In genomic region chr7:5132539-5132938, GRCh38 we compare ENCODE assay signal across 15 cellular contexts. TPM values are rescaled to one million over a fixed set of nuclear protein-coding genes. Genes with fewer than 3 reads are reported as not detected.
DNase-seq lines count a peak whose midpoint lies in the region; ATAC-seq and TF ChIP-seq lines count a peak whose summit lies in the region.
"Had no signal": no experiment of that assay in that cellular context is flagged by ENCODE, and none has a peak within 500 bp of the region (broad histone marks: within the 10 kb centered on the region; RNA-seq: fewer than 3 reads in every experiment).

No MANE protein-coding gene starts in this region.

- H3K4me1 ChIP-seq in CD8-positive, alpha-beta memory T cell (ENCODE audit: insufficient read depth, low read length): peaks cover 17% of the 10 kb centered on the region
- H3K4me1 ChIP-seq in naive thymus-derived CD4-positive, alpha-beta T cell (ENCODE audit: control insufficient read depth in 2 of 2, insufficient read depth in 2 of 2, low read length in 2 of 2): peaks cover 0 to 24% of the 10 kb centered on the region in 2 donors
- no peaks in the 10 kb centered on the region for H3K4me1 ChIP-seq in A673 (ENCODE audit: insufficient read depth, low read length, poor library complexity, severe bottlenecking)
- H3K4me1 ChIP-seq: BE2C, Caco-2, HAP-1 had no signal

- ATAC-seq in activated naive CD8-positive, alpha-beta T cell treated with anti-CD3 and anti-CD28 coated beads, Interleukin-2, amount 50 U/mL, for 24 hours: no peak
- ATAC-seq in naive thymus-derived CD4-positive, alpha-beta T cell: no peak

- no peak overlapping the region for H3K4me3 ChIP-seq in CD8-positive, alpha-beta memory T cell (ENCODE audit: low read length)
- H3K4me3 ChIP-seq in naive thymus-derived CD4-positive, alpha-beta T cell (ENCODE audit: low read length): no peak overlapping the region
- H3K4me3 ChIP-seq in A673 (ENCODE audit: low read depth, low read length, poor library complexity, severe bottlenecking): no peak overlapping the region
- H3K4me3 ChIP-seq: GM23248, HAP-1 had no signal

- H3K27ac Mint-ChIP-seq in activated naive CD8-positive, alpha-beta T cell: no peak overlapping the region
- no peak overlapping the region for H3K27ac Mint-ChIP-seq in activated naive CD8-positive, alpha-beta T cell treated with anti-CD3 and anti-CD28 coated beads, Interleukin-2, amount 50 U/mL, for 24 hours
- peak overlapping the region in 5 of 8 donors; percentile 38 to 88 (median 70) for H3K27ac Mint-ChIP-seq in CD8-positive, alpha-beta memory T cell
- H3K27ac Mint-ChIP-seq in naive thymus-derived CD4-positive, alpha-beta T cell: peak overlapping the region in 6 of 9 donors; percentile 86 to 99 (median 92)

- H3K9me3 ChIP-seq in CD8-positive, alpha-beta memory T cell (ENCODE audit: low read length): no peaks in the 10 kb centered on the region
- no peaks in the 10 kb centered on the region for H3K9me3 ChIP-seq in naive thymus-derived CD4-positive, alpha-beta T cell (ENCODE audit: control insufficient read depth in 2 of 3, low read length in 3 of 3)
- no peaks in the 10 kb centered on the region for H3K9me3 ChIP-seq in A673 (ENCODE audit: low read depth, low read length, poor library complexity, severe bottlenecking)
- H3K9me3 ChIP-seq: BE2C, Caco-2, HAP-1 had no signal

- H3K4me1 Mint-ChIP-seq in activated naive CD8-positive, alpha-beta T cell (ENCODE audit: low read depth): peaks cover 21% of the 10 kb centered on the region
- peaks cover 3% of the 10 kb centered on the region for H3K4me1 Mint-ChIP-seq in activated naive CD8-positive, alpha-beta T cell treated with anti-CD3 and anti-CD28 coated beads, Interleukin-2, amount 50 U/mL, for 24 hours
- peaks cover 19 to 31% (median 23%) of the 10 kb centered on the region in 3 donors for H3K4me1 Mint-ChIP-seq in CD8-positive, alpha-beta memory T cell
- H3K4me1 Mint-ChIP-seq in naive thymus-derived CD4-positive, alpha-beta T cell: peaks cover 5 to 45% (median 20%) of the 10 kb centered on the region in 7 donors

- intact Hi-C loops in naive thymus-derived CD4-positive, alpha-beta T cell (cut with micrococcal nuclease): no loop called here
- intact Hi-C loops in A673 (cut with micrococcal nuclease; ENCODE audit: unreplicated experiment): no loop called here

- POLR2A ChIA-PET in CD8-positive, alpha-beta memory T cell (lab: Charles Lee): no interaction called here
- POLR2A ChIA-PET in naive thymus-derived CD4-positive, alpha-beta T cell (lab: Charles Lee): no interaction called here
- POLR2A ChIA-PET in A673 (lab: Charles Lee; ENCODE audit: low non-redundant PET): no interaction called here

- DNase-seq in activated naive CD8-positive, alpha-beta T cell treated with anti-CD3 and anti-CD28 coated beads, Interleukin-2, amount 50 U/mL, for 24 hours: no peak
- no peak for DNase-seq in CD8-positive, alpha-beta memory T cell
- DNase-seq in naive thymus-derived CD4-positive, alpha-beta T cell: no peak
- DNase-seq in activated naive CD4-positive, alpha-beta T cell (lab: John Stamatoyannopoulos, UW): no peak
- DNase-seq in A673 (ENCODE audit: low spot score): no peak
- DNase-seq: ACHN, BE2C, C1 segment of cervical spinal cord, Caco-2, DMS79, GDM1, GM23248 had no signal

- no peak overlapping the region for H3K27ac ChIP-seq in CD8-positive, alpha-beta memory T cell (ENCODE audit: low read depth, low read length)
- no peak overlapping the region for H3K27ac ChIP-seq in naive thymus-derived CD4-positive, alpha-beta T cell (ENCODE audit: low read depth, low read length)
- no peak overlapping the region for H3K27ac ChIP-seq in A673 (ENCODE audit: low read depth, low read length, poor library complexity, severe bottlenecking)
- H3K27ac ChIP-seq: GM23248, HL-60 had no signal

- no peak for TF ChIP-seq CTCF in A673 (conservative IDR thresholded peaks at IDR 0.05; ENCODE audit: low read depth, low read length)

- no peaks in the 10 kb centered on the region for H3K27me3 ChIP-seq in CD8-positive, alpha-beta memory T cell (ENCODE audit: insufficient read depth, low read length, poor library complexity, severe bottlenecking)
- no peaks in the 10 kb centered on the region for H3K27me3 ChIP-seq in naive thymus-derived CD4-positive, alpha-beta T cell (ENCODE audit: control insufficient read depth in 2 of 2, insufficient read depth in 2 of 2, low read length in 2 of 2)
- H3K27me3 ChIP-seq in A673 (replicated peaks; ENCODE audit: insufficient read depth, low read depth, low read length, poor library complexity): no peaks in the 10 kb centered on the region
- H3K27me3 ChIP-seq: BE2C had no signal

- peak overlapping the region; percentile 17 for H3K4me3 Mint-ChIP-seq in activated naive CD8-positive, alpha-beta T cell
- H3K4me3 Mint-ChIP-seq in activated naive CD8-positive, alpha-beta T cell treated with anti-CD3 and anti-CD28 coated beads, Interleukin-2, amount 50 U/mL, for 24 hours: no peak overlapping the region
- H3K4me3 Mint-ChIP-seq in CD8-positive, alpha-beta memory T cell: peak overlapping the region in 1 of 7 donors; percentile 32
- peak overlapping the region in 5 of 10 donors; percentile 45 to 81 (median 75) for H3K4me3 Mint-ChIP-seq in naive thymus-derived CD4-positive, alpha-beta T cell

- CTCF ChIA-PET in CD8-positive, alpha-beta memory T cell (lab: Charles Lee): no interaction called here
- CTCF ChIA-PET in naive thymus-derived CD4-positive, alpha-beta T cell (lab: Charles Lee): no interaction called here
- CTCF ChIA-PET in A673 (lab: Charles Lee): no interaction called here

- no peaks in the 10 kb centered on the region for H3K27me3 Mint-ChIP-seq in activated naive CD8-positive, alpha-beta T cell
- H3K27me3 Mint-ChIP-seq in activated naive CD8-positive, alpha-beta T cell treated with anti-CD3 and anti-CD28 coated beads, Interleukin-2, amount 50 U/mL, for 24 hours: no peaks in the 10 kb centered on the region
- H3K27me3 Mint-ChIP-seq in CD8-positive, alpha-beta memory T cell: peaks cover 0 to 2% of the 10 kb centered on the region in 2 donors
- H3K27me3 Mint-ChIP-seq in naive thymus-derived CD4-positive, alpha-beta T cell: peaks cover 0 to 4% (median 0%) of the 10 kb centered on the region in 5 donors

- H3K9me3 Mint-ChIP-seq in activated naive CD8-positive, alpha-beta T cell (ENCODE audit: low read depth): no peaks in the 10 kb centered on the region
- H3K9me3 Mint-ChIP-seq in activated naive CD8-positive, alpha-beta T cell treated with anti-CD3 and anti-CD28 coated beads, Interleukin-2, amount 50 U/mL, for 24 hours: no peaks in the 10 kb centered on the region
- no peaks in the 10 kb centered on the region for H3K9me3 Mint-ChIP-seq in CD8-positive, alpha-beta memory T cell
- H3K9me3 Mint-ChIP-seq in naive thymus-derived CD4-positive, alpha-beta T cell: peaks cover 0 to 2% (median 0%) of the 10 kb centered on the region in 11 donors

- BruUV-seq in A673 (replicated peaks; lab: Mats Ljungman, UMichigan): no TSS peak

- no peaks in the 10 kb centered on the region for H3K36me3 ChIP-seq in CD8-positive, alpha-beta memory T cell (ENCODE audit: insufficient read depth, low read length)
- no peaks in the 10 kb centered on the region for H3K36me3 ChIP-seq in naive thymus-derived CD4-positive, alpha-beta T cell (ENCODE audit: control insufficient read depth in 2 of 3, insufficient read depth in 3 of 3, low read length in 3 of 3)
- no peaks in the 10 kb centered on the region for H3K36me3 ChIP-seq in A673 (ENCODE audit: insufficient read depth, low read length, poor library complexity, severe bottlenecking)
- H3K36me3 ChIP-seq: BE2C, HAP-1 had no signal

- no peaks in the 10 kb centered on the region for H3K36me3 Mint-ChIP-seq in activated naive CD8-positive, alpha-beta T cell
- H3K36me3 Mint-ChIP-seq in activated naive CD8-positive, alpha-beta T cell treated with anti-CD3 and anti-CD28 coated beads, Interleukin-2, amount 50 U/mL, for 24 hours (ENCODE audit: low read depth): no peaks in the 10 kb centered on the region
- peaks cover 0 to 2% (median 0%) of the 10 kb centered on the region in 3 donors for H3K36me3 Mint-ChIP-seq in CD8-positive, alpha-beta memory T cell
- peaks cover 0 to 4% (median 0%) of the 10 kb centered on the region in 5 donors for H3K36me3 Mint-ChIP-seq in naive thymus-derived CD4-positive, alpha-beta T cell

RNA-seq across cellular contexts. Expression of gene WIPI2, which starts 57.5 kb away (rescaled TPM):
- 10 to 100 TPM; 57.4 to 58.5 TPM for total RNA-seq in CD8-positive, alpha-beta memory T cell
- polyA plus RNA-seq in CD8-positive, alpha-beta memory T cell: 98.0 TPM
- total RNA-seq in naive thymus-derived CD4-positive, alpha-beta T cell: 100 to 1,000 TPM in 2 of 5 experiments, 10 to 100 TPM in 3; 57.3 to 120 (median 87.1) TPM
- polyA plus RNA-seq in naive thymus-derived CD4-positive, alpha-beta T cell: 100 to 1,000 TPM in 1 of 2 donors, 10 to 100 TPM in 1; 83.4 to 118 TPM
- total RNA-seq in A673 (2021): 51.7 and 57.8 TPM in 2 replicates

Comparison
In these comparisons a context has a peak if more than half of its experiments do, and no peak if none do; other contexts are left out.
1. H3K27ac Mint-ChIP-seq: peak in CD8-positive, alpha-beta memory T cell (5 of 8) and naive thymus-derived CD4-positive, alpha-beta T cell (6 of 9); none in activated naive CD8-positive, alpha-beta T cell (single experiment) and activated naive CD8-positive, alpha-beta T cell treated with anti-CD3 and anti-CD28 coated beads, Interleukin-2, amount 50 U/mL, for 24 hours (single experiment).